27 cellular contexts compared by ENCODE assay signal in genomic region chr5:154063372-154063771, GRCh38.
"Had no signal": no experiment of that assay in that cellular context is flagged by ENCODE, and none has a peak within 500 bp of the region (broad histone marks: within the 10 kb centered on the region; RNA-seq: fewer than 3 reads in every experiment).

No MANE protein-coding gene starts in this region.

- H3K9me3 ChIP-seq: stomach, suprapubic skin, testis, thoracic aorta, thyroid gland, tibial artery, tibial nerve, transverse colon, upper lobe of left lung, upper lobe of right lung, uterus, vagina had no signal

- H3K4me1 ChIP-seq: testis, thyroid gland, tibial artery, upper lobe of right lung, uterus, vagina had no signal

- H3K27me3 ChIP-seq: stomach, suprapubic skin, testis, thyroid gland, tibial artery, tibial nerve, transverse colon, upper lobe of left lung, upper lobe of right lung, uterus, vagina had no signal

- H3K27ac ChIP-seq: stomach, suprapubic skin, testis, thoracic aorta, thyroid gland, tibial artery, tibial nerve, transverse colon, upper lobe of left lung, upper lobe of right lung, uterus, vagina had no signal

- H3K36me3 ChIP-seq: stomach, suprapubic skin, thoracic aorta, thyroid gland, tibial artery, transverse colon, upper lobe of left lung, upper lobe of right lung, uterus, vagina had no signal

- DNase-seq: stimulated activated CD4-positive, alpha-beta T cell treated with anti-CD3 and anti-CD28 coated beads, Interleukin-2, amount 100 ng/mL, for 48 hours; stimulated activated CD4-positive, alpha-beta T cell treated with anti-CD3 and anti-CD28 coated beads, Interleukin-4, amount 100 ng/mL, for 1 hour; stimulated activated CD4-positive, alpha-beta T cell treated with anti-CD3 and anti-CD28 coated beads, Interleukin-4, amount 100 ng/mL, for 24 hours; stimulated activated CD4-positive, alpha-beta T cell treated with anti-CD3 and anti-CD28 coated beads, Interleukin-4, amount 100 ng/mL, for 4 hours; stimulated activated CD8-positive, alpha-beta memory T cell treated with anti-CD3 and anti-CD28 coated beads, Interleukin-4, amount 100 ng/mL, for 48 hours; stimulated activated naive B cell treated with anti-CD40 and anti-IgM and Interleukin-4, amounts not matched to agents 10 μg/mL and 1 μg/mL and 100 μg/mL, for 72 hours; stimulated activated naive CD4-positive, alpha-beta T cell; stimulated activated naive CD4-positive, alpha-beta T cell treated with Interleukin-2 at 50 U/mL for 16 hours; stimulated activated naive CD8-positive, alpha-beta T cell treated with anti-CD3 and anti-CD28 coated beads, Interleukin-15, amount 100 ng/mL, for 72 hours; stimulated activated naive CD8-positive, alpha-beta T cell treated with anti-CD3 and anti-CD28 coated beads, Interleukin-15, Interleukin-2, amounts not matched to agents 100 U/mL and 50 U/mL, for 24 hours; stomach; substantia nigra; testis; thyroid gland; tibial artery; transverse colon; trophoblast cell; upper lobe of left lung; upper lobe of right lung; uterus had no signal

- H3K4me3 ChIP-seq: stomach, suprapubic skin, testis, thoracic aorta, thyroid gland, tibial artery, tibial nerve, transverse colon, upper lobe of left lung, upper lobe of right lung, uterus, vagina had no signal

- FAIRE-seq: urothelium cell line had no signal

- ATAC-seq: stimulated activated effector memory CD8-positive, alpha-beta T cell treated with anti-CD3 and anti-CD28 coated beads, Interleukin-12 subunit alpha, Interleukin-12 subunit beta, amount 100 ng/mL, for 72 hours; stimulated activated memory B cell treated with anti-CD40 and anti-IgM and Interleukin-4, amounts not matched to agents 10 μg/mL and 1 μg/mL and 100 μg/mL, for 72 hours; stimulated activated naive B cell treated with anti-CD40 and anti-IgM and Interleukin-4, amounts not matched to agents 10 μg/mL and 1 μg/mL and 100 μg/mL, for 72 hours; stimulated activated naive CD8-positive, alpha-beta T cell treated with anti-CD3 and anti-CD28 coated beads, Interleukin-15, amount 100 ng/mL, for 72 hours; stimulated activated naive CD8-positive, alpha-beta T cell treated with anti-CD3 and anti-CD28 coated beads, Interleukin-15, Interleukin-2, amounts not matched to agents 100 U/mL and 50 U/mL, for 24 hours; upper lobe of right lung had no signal
